Comparison of ENCODE assay signal across 10 cellular contexts in the genomic region with DNA sequence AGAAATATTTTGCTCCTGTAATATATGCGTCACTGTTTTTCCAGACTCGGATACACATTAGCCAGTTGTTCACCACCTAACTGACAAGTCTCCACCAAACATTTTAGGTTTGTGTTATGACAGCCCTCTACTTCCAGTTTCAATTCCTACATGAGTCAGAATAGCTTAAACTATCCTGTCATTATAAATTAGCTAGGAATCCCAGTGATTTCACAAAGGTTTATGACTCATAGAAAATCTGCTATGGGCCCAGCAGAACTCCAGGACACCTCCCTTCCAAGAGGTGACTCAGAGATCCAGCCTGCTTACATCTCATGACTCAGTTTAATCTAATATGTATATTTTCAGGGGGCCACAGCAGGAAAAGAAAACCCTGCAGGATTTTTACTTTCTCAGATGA. TPM values are rescaled to one million over a fixed set of nuclear protein-coding genes. Genes with fewer than 3 reads are reported as not detected.
DNase-seq lines count a peak whose midpoint lies in the region; ATAC-seq, FAIRE-seq and TF ChIP-seq lines count a peak whose summit lies in the region.
"Had no signal": no experiment of that assay in that cellular context is flagged by ENCODE, and none has a peak within 500 bp of the region (broad histone marks: within the 10 kb centered on the region; RNA-seq: fewer than 3 reads in every experiment).

No MANE protein-coding gene starts in this region.

- H3K9me3 Mint-ChIP-seq in endothelial cell (ENCODE audit: unreplicated experiment): no peaks in the 10 kb centered on the region

- no peaks in the 10 kb centered on the region for H3K36me3 ChIP-seq in K562 (ENCODE audit: control insufficient read depth, insufficient read depth, low read length)
- H3K36me3 ChIP-seq in left lung: no peaks in the 10 kb centered on the region

- DNase-seq in AG09309 (ENCODE audit: low read depth) (peak; percentile 89), LoVo (ENCODE audit: low spot score) (peak; percentile 81), K562 (ENCODE audit: extremely low read depth in 1 of 4, low spot score in 3 of 4) (peak; percentile 6 to 32 (median 12)), left lung (no peak), endothelial cell (ENCODE audit: low spot score) (no peak), OCI-M2 (lab: John Stamatoyannopoulos, UW; ENCODE audit: unreplicated experiment) (no peak), NCI-H1048 (lab: John Stamatoyannopoulos, UW) (no peak)
- no peak for DNase-seq in stimulated activated CD4-positive, alpha-beta T cell treated with anti-CD3 and anti-CD28 coated beads, Interleukin-2, amount 100 ng/mL, for 24 hours
- DNase-seq: NCI-H526 treated with DMSO at 0.1 percent for 48 hours had no signal

- H3K79me2 ChIP-seq in K562 (ENCODE audit: control insufficient read depth, insufficient read depth, low read length): no peaks in the 10 kb centered on the region

- no peak overlapping the region for H3K27ac ChIP-seq in K562 (ENCODE audit: extremely low read depth, low read depth, low read length)
- H3K27ac ChIP-seq in left lung: peak overlapping the region in 1 of 2 donors; percentile 13

- peaks cover 12% of the 10 kb centered on the region for H3K4me1 Mint-ChIP-seq in endothelial cell (ENCODE audit: unreplicated experiment)

- no peak for TF ChIP-seq EP300 in K562 (IDR thresholded peaks at IDR 0.05; ENCODE audit: low read length)

- TF ChIP-seq POLR2A in K562 (conservative IDR thresholded peaks at IDR 0.05): no peak

- H3K9me1 ChIP-seq in K562 (ENCODE audit: control insufficient read depth, insufficient read depth, low read length): no peaks in the 10 kb centered on the region

- H3K27me3 ChIP-seq in K562 (ENCODE audit: control insufficient read depth in 2 of 2, insufficient read depth in 2 of 2, low read length in 2 of 2) (no peaks in the 10 kb centered on the region), left lung (no peaks in the 10 kb centered on the region)

- no peak overlapping the region for H3K4me3 Mint-ChIP-seq in endothelial cell (ENCODE audit: unreplicated experiment)

- POLR2A ChIA-PET in K562 (lab: Yijun Ruan, JAX): no interaction called here

- intact Hi-C loops in K562 (cut with micrococcal nuclease) (no loop called here), left lung (cut with DNase I) (no loop called here)

- in situ Hi-C loops in K562 (cut with MboI): no loop called here

- no peak for TF ChIP-seq RAD21 in K562 (CRISPR knock-in tag; conservative IDR thresholded peaks at IDR 0.05 in 1 of 2, IDR thresholded peaks at IDR 0.05 in 1 of 2)

- no peak overlapping the region for H2AFZ ChIP-seq in K562 (ENCODE audit: low read depth, low read length)

- FAIRE-seq in K562 (lab: Jason Lieb, UNC): no peak
- FAIRE-seq: GM19239 had no signal

- 56% methylated on average over 2 of the region's 2 CpGs for WGBS in K562 (ENCODE audit: insufficient coverage, low coverage, missing lambda C conversion rate)

- H3K4me1 ChIP-seq in K562 (replicated peaks in 1 of 2; ENCODE audit: control insufficient read depth in 2 of 2, insufficient read depth in 2 of 2, low read length in 2 of 2): no peaks in the 10 kb centered on the region; a peak in 2 of 5 replicates
- peaks cover 0 to 7% of the 10 kb centered on the region in 2 donors for H3K4me1 ChIP-seq in left lung

- H4K20me1 ChIP-seq in K562 (replicated peaks; ENCODE audit: control insufficient read depth, insufficient read depth, low read length): no peaks in the 10 kb centered on the region

- H3K9me3 ChIP-seq in K562 (replicated peaks; ENCODE audit: control insufficient read depth, insufficient read depth, low read depth, low read length): no peaks in the 10 kb centered on the region
- H3K9me3 ChIP-seq in left lung: peaks cover 0 to 7% of the 10 kb centered on the region in 2 donors

- no peak overlapping the region for H3K9ac ChIP-seq in K562 (ENCODE audit: insufficient read depth in 1 of 2, low read depth in 2 of 2, low read length in 2 of 2)

- TF ChIP-seq CTCF in AG09309 (IDR thresholded peaks at IDR 0.05; ENCODE audit: control insufficient read depth, insufficient read depth, low read depth, low read length, missing control alignments) (no peak), K562 (IDR thresholded peaks at IDR 0.05 in 2 of 3, conservative IDR thresholded peaks at IDR 0.05 in 1 of 3; ENCODE audit: insufficient read depth in 2 of 3, low read depth in 1 of 3, low read length in 3 of 3) (no peak), left lung (IDR thresholded peaks at IDR 0.05) (no peak), endothelial cell (IDR thresholded peaks at IDR 0.05; ENCODE audit: unreplicated experiment) (no peak)

- H3K27ac Mint-ChIP-seq in endothelial cell (ENCODE audit: unreplicated experiment): no peak overlapping the region

- no peak overlapping the region for H3K4me2 ChIP-seq in K562 (ENCODE audit: insufficient read depth, low read length)

- ATAC-seq in K562 (no peak; the same call in 2 of the 3 replicates), left lung (peak; percentile 53)

- CTCF ChIA-PET in K562 (lab: Yijun Ruan, JAX; ENCODE audit: low intra/inter-chr PET ratio): no interaction called here

- H3K4me3 ChIP-seq in AG09309 (ENCODE audit: control insufficient read depth, low read depth, low read length) (no peak overlapping the region), K562 (no peak overlapping the region), left lung (no peak overlapping the region)

- H3K36me3 Mint-ChIP-seq in endothelial cell (ENCODE audit: low read depth, unreplicated experiment): no peaks in the 10 kb centered on the region

- BruUV-seq in K562 (replicated peaks; lab: Mats Ljungman, UMichigan): no TSS peak

- H3K27me3 Mint-ChIP-seq in endothelial cell (ENCODE audit: unreplicated experiment): no peaks in the 10 kb centered on the region

TF ChIP-seq in K562, 482 proteins besides CTCF, POLR2A, EP300 and RAD21 (continues in another document):
- TF ChIP-seq RCOR1 (IDR thresholded peaks at IDR 0.05; ENCODE audit: borderline replicate concordance in 1 of 2, low read depth in 2 of 2, low read length in 2 of 2) (0 out of 4 replicates have a peak, but pooled peaks of 1 of the 2 experiments have one; percentile 55), JUN (IDR thresholded peaks at IDR 0.05; ENCODE audit: borderline replicate concordance, low read depth, low read length) (peak; percentile 52; the same call in 1 of the 2 replicates), JUN (CRISPR knock-in tag; IDR thresholded peaks at IDR 0.05; ENCODE audit: borderline replicate concordance) (no peak), FOSL1 (tag; conservative IDR thresholded peaks at IDR 0.05) (peak; percentile 89), ARID1B (IDR thresholded peaks at IDR 0.05) (peak; percentile 22; the same call in 1 of the 2 replicates), OTX1 (CRISPR knock-in tag; IDR thresholded peaks at IDR 0.05) (no peak), RHOXF2B (CRISPR knock-in tag; conservative IDR thresholded peaks at IDR 0.05) (no peak), KDM1A (IDR thresholded peaks at IDR 0.05) (peak; percentile 84 to 85), DPF2 (IDR thresholded peaks at IDR 0.05) (peak; percentile 27; the same call in 1 of the 2 replicates), FOS (IDR thresholded peaks at IDR 0.05; ENCODE audit: extremely low read depth, insufficient read length) (peak; percentile 26), TEAD4 (IDR thresholded peaks at IDR 0.05; ENCODE audit: low read length) (peak; percentile 20; the same call in 1 of the 2 replicates), TEAD4 (CRISPR knock-in tag; IDR thresholded peaks at IDR 0.05; ENCODE audit: borderline replicate concordance) (no peak), MEIS2 (IDR thresholded peaks at IDR 0.05; ENCODE audit: partially characterized antibody) (peak; percentile 50), U2AF2 (optimal IDR thresholded peaks at IDR 0.05; ENCODE audit: low read depth, low read length) (no peak), SMARCE1 (IDR thresholded peaks at IDR 0.05) (0 out of 2 replicates have a peak, but pooled peaks have one; percentile 27), PKNOX1 (IDR thresholded peaks at IDR 0.05) (0 out of 2 replicates have a peak, but pooled peaks have one; percentile 21), ZC3H8 (IDR thresholded peaks at IDR 0.05) (no peak), HSF4 (CRISPR knock-in tag; IDR thresholded peaks at IDR 0.05; ENCODE audit: borderline replicate concordance) (no peak)

RNA-seq across cellular contexts. Expression of gene PLCB4, which starts 17.4 kb away (rescaled TPM):
- total RNA-seq in K562 (2011; cell fraction: chromatin; rRNA removed; ENCODE audit: low replicate concordance): 0.90 and 4.7 TPM in 2 replicates
- total RNA-seq in K562 (2011; cell fraction: nucleolus; rRNA removed): 0.17 and 1.3 TPM in 2 replicates
- 0.66 and 1.1 TPM in 2 replicates for total RNA-seq in K562 (2011; cell fraction: nucleoplasm; rRNA removed)
- total RNA-seq in K562 (2014; rRNA removed): 0.32 and 0.37 TPM in 2 replicates
- total RNA-seq in K562 (2014; rRNA removed; fragmentation: Illumina TruSeq; extraction: Trizol): 1.1 and 1.2 TPM in 2 replicates
- total RNA-seq in K562 (2015; rRNA removed; fragmentation: Illumina TruSeq; extraction: Trizol): 0.49 and 0.54 TPM in 2 replicates
- total RNA-seq in K562 (2021): 0.36 and 0.73 TPM in 2 replicates
- polyA plus RNA-seq in K562 (2011; rRNA removed): 0.12 and 0.20 TPM in 2 replicates
- polyA plus RNA-seq in K562 (2011; cell fraction: cytosol; rRNA removed): 0.25 TPM in 2 replicates
- 0.13 and 0.44 TPM in 2 replicates for polyA plus RNA-seq in K562 (2011; cell fraction: nucleus; rRNA removed)
- 0.30 and 0.73 TPM in 2 replicates for polyA plus RNA-seq in K562 (2012)
- 0.52 and 0.89 TPM in 2 replicates for polyA plus RNA-seq in K562 (2014; fragmentation: Illumina TruSeq; extraction: Trizol)
- under 1 TPM; 0.28 to 0.42 TPM for polyA plus RNA-seq in K562 (2014; fragmentation: Nextera tagmentation; extraction: Ambion mirVana)
- polyA plus RNA-seq in K562 (2014; rRNA removed): 0.51 and 2.9 TPM in 2 replicates
- 0.25 and 0.33 TPM in 2 replicates for polyA minus RNA-seq in K562 (2011; rRNA and poly(A)+ RNA removed)
- polyA minus RNA-seq in K562 (2011; cell fraction: cytosol; rRNA and poly(A)+ RNA removed): not detected in 2 replicates
- 0.22 and 0.27 TPM in 2 replicates for polyA minus RNA-seq in K562 (2011; cell fraction: nucleus; rRNA and poly(A)+ RNA removed)
- 1 to 10 TPM; 6.2 to 8.1 TPM for total RNA-seq in left lung
- 10.5 TPM for total RNA-seq in endothelial cell (ENCODE audit: unreplicated experiment)

Comparison
In these comparisons a context has a peak if more than half of its experiments do, and no peak if none do; other contexts are left out.
1. DNase-seq: peak in AG09309 (single experiment), LoVo (single experiment) and K562 (4 of 4); none in left lung (0 of 2), endothelial cell (single experiment), OCI-M2 (single experiment), NCI-H1048 (single experiment) and stimulated activated CD4-positive, alpha-beta T cell treated with anti-CD3 and anti-CD28 coated beads, Interleukin-2, amount 100 ng/mL, for 24 hours (0 of 2).